In genomic region chr5:82622205-82622604, GRCh38 we compare ENCODE assay signal across 18 cellular contexts.
"Had no signal": no experiment of that assay in that cellular context is flagged by ENCODE, and none has a peak within 500 bp of the region (broad histone marks: within the 10 kb centered on the region; RNA-seq: fewer than 3 reads in every experiment).

No MANE protein-coding gene starts in this region.

- H3K36me3 ChIP-seq: esophagus muscularis mucosa, gastrocnemius medialis, heart left ventricle, spleen, thoracic aorta, upper lobe of right lung had no signal

- ATAC-seq: gastrocnemius medialis, heart left ventricle, left cardiac atrium, upper lobe of right lung had no signal

- H3K4me3 ChIP-seq: esophagus muscularis mucosa, gastrocnemius medialis, heart left ventricle, spleen, thoracic aorta, upper lobe of right lung had no signal

- H3K27ac ChIP-seq: esophagus muscularis mucosa, gastrocnemius medialis, heart left ventricle, spleen, thoracic aorta, upper lobe of right lung had no signal

- H3K4me1 ChIP-seq: esophagus muscularis mucosa, gastrocnemius medialis, heart left ventricle, spleen, upper lobe of right lung had no signal

- DNase-seq: activated gamma-delta T cell treated with Interleukin-2 at 50 U/mL for 16 hours; activated T-cell treated with anti-CD3 and anti-CD28 coated beads, Interleukin-2, amount 50 U/mL, for 1 hour; anterior cingulate cortex; central memory CD4-positive, alpha-beta T cell; gastrocnemius medialis; heart left ventricle; islet precursor cell; left cardiac atrium; naive B cell; occipital lobe; posterior cingulate gyrus; spleen; stimulated activated CD4-positive, alpha-beta T cell treated with anti-CD3 and anti-CD28 coated beads, Interleukin-4, amount 100 ng/mL, for 1 hour; stimulated activated naive CD4-positive, alpha-beta T cell treated with Interleukin-2 at 50 U/mL for 16 hours; T-helper 1 cell; upper lobe of right lung had no signal

- H3K27me3 ChIP-seq: esophagus muscularis mucosa, gastrocnemius medialis, heart left ventricle, spleen, upper lobe of right lung had no signal

- H3K9me3 ChIP-seq: gastrocnemius medialis, upper lobe of right lung had no signal
